In genomic region chr1:1115136-1115829, GRCh38 we compare ENCODE assay signal across 8 cellular contexts. TPM values are rescaled to one million over a fixed set of nuclear protein-coding genes. Genes with fewer than 3 reads are reported as not detected.
A peak's percentile ranks its signal among the peaks of the same experiment; 100 is the strongest.
DNase-seq lines count a peak whose midpoint lies in the region; ATAC-seq and TF ChIP-seq lines count a peak whose summit lies in the region.

No MANE protein-coding gene starts in this region.

- peak overlapping the region; percentile 51 for H3K9ac ChIP-seq in fibroblast of lung (ENCODE audit: insufficient read depth, low read length)

- peak overlapping the region; percentile 77 for H3K4me3 Mint-ChIP-seq in progenitor cell of endocrine pancreas (ENCODE audit: low read depth)

- no peak for TF ChIP-seq CTCF in DOHH2 (IDR thresholded peaks at IDR 0.05; ENCODE audit: low read depth, low read length, poor library complexity, severe bottlenecking)
- no peak for TF ChIP-seq CTCF in RWPE1 (conservative IDR thresholded peaks at IDR 0.05; ENCODE audit: low read depth)
- no peak for TF ChIP-seq CTCF in fibroblast of lung (conservative IDR thresholded peaks at IDR 0.05 in 1 of 2, IDR thresholded peaks at IDR 0.05 in 1 of 2; ENCODE audit: low read depth in 1 of 2, low read length in 2 of 2)
- TF ChIP-seq CTCF in progenitor cell of endocrine pancreas (IDR thresholded peaks at IDR 0.05; ENCODE audit: unreplicated experiment), result no peak

- H3K36me3 ChIP-seq in DOHH2 (ENCODE audit: control insufficient read depth, low read length) (peaks cover 14% of the 10 kb centered on the region), fibroblast of lung (ENCODE audit: control insufficient read depth, insufficient read depth, low read length) (no peaks in the 10 kb centered on the region)

- H3K27me3 Mint-ChIP-seq in progenitor cell of endocrine pancreas, result peaks cover 23% of the 10 kb centered on the region

- H4K20me1 ChIP-seq in DOHH2 (ENCODE audit: control insufficient read depth, insufficient read depth, low read depth, low read length) (no peaks in the 10 kb centered on the region), fibroblast of lung (ENCODE audit: control insufficient read depth, extremely low read depth, insufficient read depth, low read length) (no peaks in the 10 kb centered on the region)

- H3F3A ChIP-seq in DOHH2 (ENCODE audit: control insufficient read depth, insufficient read depth), result no peaks in the 10 kb centered on the region

- ATAC-seq in GM21737 (IDR thresholded peaks at IDR 0.05; ENCODE audit: unreplicated experiment) (no peak), HG03139 (IDR thresholded peaks at IDR 0.05; ENCODE audit: unreplicated experiment) (no peak)

- peaks cover 5% of the 10 kb centered on the region for H3K9me3 Mint-ChIP-seq in progenitor cell of endocrine pancreas (ENCODE audit: low read depth)

- no peak overlapping the region for H3K27ac Mint-ChIP-seq in progenitor cell of endocrine pancreas

- peaks cover 6% of the 10 kb centered on the region for H3K4me1 Mint-ChIP-seq in progenitor cell of endocrine pancreas (ENCODE audit: low read depth)

- H3K4me3 ChIP-seq in DOHH2 (ENCODE audit: low read length), result peak overlapping the region; percentile 89
- peak overlapping the region; percentile 41 to 72 (median 46) for H3K4me3 ChIP-seq in fibroblast of lung (replicated peaks in 1 of 4; ENCODE audit: control extremely low read depth in 1 of 4, insufficient read depth in 1 of 4, low read depth in 3 of 4, low read length in 4 of 4)

- H3K79me2 ChIP-seq in DOHH2 (ENCODE audit: control insufficient read depth, low read length), result peaks cover 36% of the 10 kb centered on the region
- no peaks in the 10 kb centered on the region for H3K79me2 ChIP-seq in fibroblast of lung (ENCODE audit: control insufficient read depth, insufficient read depth, low read length)

- CTCF ChIA-PET in RWPE1 (lab: Yijun Ruan, JAX), result no interaction called here

- POLR2A ChIA-PET in RWPE1 (lab: Yijun Ruan, JAX; ENCODE audit: low non-redundant PET), result no interaction called here

- no peak overlapping the region for H2AFZ ChIP-seq in fibroblast of lung (ENCODE audit: low read length)

- H3K9me3 ChIP-seq in DOHH2 (ENCODE audit: control insufficient read depth, insufficient read depth, low read length) (peaks cover 5% of the 10 kb centered on the region; the same call in 1 of the 2 replicates), fibroblast of lung (ENCODE audit: control insufficient read depth, insufficient read depth, low read depth, low read length) (no peaks in the 10 kb centered on the region)

- DNase-seq in RWPE1 (ENCODE audit: low spot score) (no peak), fibroblast of lung (ENCODE audit: low read depth in 2 of 2) (no peak), progenitor cell of endocrine pancreas (ENCODE audit: low spot score, unreplicated experiment) (no peak), GOT3 (lab: John Stamatoyannopoulos, UW) (no peak)
- no peak for DNase-seq in activated CD4-positive, alpha-beta T cell treated with anti-CD3 and anti-CD28 coated beads, Interleukin-2, amount 50 U/mL, for 4 hours

- H3K9me2 ChIP-seq in DOHH2 (replicated peaks; ENCODE audit: control insufficient read depth, low read length), result no peaks in the 10 kb centered on the region

- H3K4me1 ChIP-seq in DOHH2 (ENCODE audit: control insufficient read depth, low read length) (peaks cover 8% of the 10 kb centered on the region), fibroblast of lung (ENCODE audit: control insufficient read depth, extremely low read depth, insufficient read depth, low read length) (no peaks in the 10 kb centered on the region)

- H3K27ac ChIP-seq in DOHH2 (ENCODE audit: low read depth, low read length), result no peak overlapping the region
- peak overlapping the region; percentile 70 for H3K27ac ChIP-seq in RWPE1
- no peak overlapping the region for H3K27ac ChIP-seq in fibroblast of lung (ENCODE audit: insufficient read depth, low read length)

- H3K27me3 ChIP-seq in DOHH2 (ENCODE audit: control insufficient read depth, low read length) (peaks cover 31% of the 10 kb centered on the region), fibroblast of lung (ENCODE audit: control insufficient read depth, insufficient read depth, low read length) (no peaks in the 10 kb centered on the region)

- H3K4me2 ChIP-seq in DOHH2 (ENCODE audit: low read length) (peak overlapping the region; percentile 62), fibroblast of lung (ENCODE audit: extremely low read depth, insufficient read depth, low read length) (peak overlapping the region; percentile 75)

- H3K36me3 Mint-ChIP-seq in progenitor cell of endocrine pancreas (ENCODE audit: insufficient read depth), result peaks cover 16% of the 10 kb centered on the region

RNA-seq across cellular contexts. Expression of gene C1orf159, which starts 0.6 kb away (rescaled TPM):
- 3.1 and 3.3 TPM in 2 replicates for total RNA-seq in fibroblast of lung
- polyA plus RNA-seq in fibroblast of lung, result 2.6 and 3.4 TPM in 2 replicates
- 5.0 and 6.2 TPM in 2 replicates for polyA plus RNA-seq in fibroblast of lung (2012)
- polyA minus RNA-seq in fibroblast of lung (ENCODE audit: low replicate concordance), result 1.7 TPM in 2 replicates
- total RNA-seq in progenitor cell of endocrine pancreas, result 21.3 and 23.2 TPM in 2 replicates

RNA-seq across cellular contexts. Expression of gene RNF223, which starts 41.2 kb away (rescaled TPM):
- not detected in 2 replicates for total RNA-seq in fibroblast of lung
- not detected in 2 replicates for polyA plus RNA-seq in fibroblast of lung
- polyA plus RNA-seq in fibroblast of lung (2012), result not detected in 2 replicates
- not detected in 2 replicates for polyA minus RNA-seq in fibroblast of lung (ENCODE audit: low replicate concordance)
- total RNA-seq in progenitor cell of endocrine pancreas, result not detected in 2 replicates

RNA-seq across cellular contexts. Expression of gene TTLL10, which starts 58.4 kb away (rescaled TPM):
- total RNA-seq in fibroblast of lung, result under 0.01 TPM in 1 of 2 replicates, not detected in the other
- not detected in 2 replicates for polyA plus RNA-seq in fibroblast of lung
- not detected in 2 replicates for polyA plus RNA-seq in fibroblast of lung (2012)
- not detected in 2 replicates for polyA minus RNA-seq in fibroblast of lung (ENCODE audit: low replicate concordance)
- total RNA-seq in progenitor cell of endocrine pancreas, result 5.0 and 5.5 TPM in 2 replicates
